ENCODE assay signal across 8 cellular contexts in genomic region chr6:111997078-111997862, GRCh38. TPM values are rescaled to one million over a fixed set of nuclear protein-coding genes. Genes with fewer than 3 reads are reported as not detected.
A peak's percentile ranks its signal among the peaks of the same experiment; 100 is the strongest.
DNase-seq lines count a peak whose midpoint lies in the region; ATAC-seq, FAIRE-seq and TF ChIP-seq lines count a peak whose summit lies in the region.

No MANE protein-coding gene starts in this region.

- 19% methylated on average over 24 of the region's 24 CpGs for WGBS in A549 (ENCODE audit: missing lambda C conversion rate)
- 21 to 22% methylated on average over 24 of the region's 24 CpGs for WGBS in lower leg skin, 2 donors

- H3K4me2 ChIP-seq in A549, result peak overlapping the region; percentile 49

- peak; percentile 38 to 65 for DNase-seq in A549 (ENCODE audit: low read depth in 1 of 2, low spot score in 1 of 2)
- DNase-seq in NCI-H748 treated with DMSO at 0.1 percent for 48 hours (lab: John Stamatoyannopoulos, UW), result peak; percentile 88
- DNase-seq in activated CD4-positive, alpha-beta T cell treated with anti-CD3 and anti-CD28 coated beads, Interleukin-2, amount 50 U/mL, for 24 hours (ENCODE audit: low read depth in 1 of 2, low spot score in 1 of 2), result peak; percentile 52 to 73
- DNase-seq in dedifferentiated amniotic fluid mesenchymal stem cell (ENCODE audit: extremely low spot score), result peak; percentile 73
- peak; percentile 76 to 95 for DNase-seq in lower leg skin (ENCODE audit: low spot score in 2 of 2)
- DNase-seq in stimulated activated CD8-positive, alpha-beta memory T cell treated with anti-CD3 and anti-CD28 coated beads, Interleukin-12 subunit alpha, Interleukin-12 subunit beta, amount 100 ng/mL, for 4 hours (ENCODE audit: low read depth), result peak; percentile 54

- H3K4me3 ChIP-seq in A549 (no peak overlapping the region), lower leg skin (ENCODE audit: low read depth, poor library complexity, severe bottlenecking) (no peak overlapping the region)

- FAIRE-seq in A549 (lab: Jason Lieb, UNC), result no peak

- H3K4me1 ChIP-seq in A549, result no peaks in the 10 kb centered on the region

- H3K9me3 ChIP-seq in A549, result no peaks in the 10 kb centered on the region

- TF ChIP-seq EP300 in A549 (IDR thresholded peaks at IDR 0.05), result no peak

- no peak for TF ChIP-seq POLR2A in A549 (IDR thresholded peaks at IDR 0.05; ENCODE audit: low read length)
- TF ChIP-seq POLR2A in lower leg skin (IDR thresholded peaks at IDR 0.05), result no peak

- TF ChIP-seq RAD21 in A549 (conservative IDR thresholded peaks at IDR 0.05 in 1 of 2, IDR thresholded peaks at IDR 0.05 in 1 of 2), result peak; percentile 79 to 81

- CTCF ChIA-PET in A549 (lab: Yijun Ruan, JAX), result interaction anchor here (0.6 to 2.8 kb wide), 15 partner anchors 10 to 294 kb away, joined by 3 to 14 read pairs (median 4); no protein-coding TSS in a partner anchor

- POLR2A ChIA-PET in A549 (lab: Yijun Ruan, JAX), result no interaction called here

- peak; percentile 90 to 95 for ATAC-seq in A549
- peak; percentile 59 for ATAC-seq in GM18520 (IDR thresholded peaks at IDR 0.05; ENCODE audit: unreplicated experiment)
- peak; percentile 56 for ATAC-seq in HG03442 (IDR thresholded peaks at IDR 0.05; ENCODE audit: unreplicated experiment)

- no peak overlapping the region for H3K27ac ChIP-seq in A549

- intact Hi-C loops in lower leg skin (cut with DNase I; ENCODE audit: low total_unique reads), result loop anchor here (5.0 kb wide), 1 partner anchor 285 kb away; no protein-coding TSS in a partner anchor

- TF ChIP-seq CTCF in A549 (IDR thresholded peaks at IDR 0.05), result peak; percentile 72
- peak in 1 of 3 donors; percentile 89 for TF ChIP-seq CTCF in lower leg skin (IDR thresholded peaks at IDR 0.05)

TF ChIP-seq in A549, 52 proteins besides CTCF, POLR2A, EP300 and RAD21:
- TF ChIP-seq ZSCAN20 (CRISPR knock-in tag; IDR thresholded peaks at IDR 0.05) (no peak), MAFK (IDR thresholded peaks at IDR 0.05; ENCODE audit: partially characterized antibody) (no peak), SREBF2 (IDR thresholded peaks at IDR 0.05) (no peak), ATOH8 (CRISPR knock-in tag; IDR thresholded peaks at IDR 0.05; ENCODE audit: low read depth) (no peak), SMC3 (IDR thresholded peaks at IDR 0.05) (peak; percentile 76), HEYL (CRISPR knock-in tag; IDR thresholded peaks at IDR 0.05) (no peak), HMGXB4 (CRISPR knock-in tag; IDR thresholded peaks at IDR 0.05; ENCODE audit: borderline replicate concordance) (no peak), ZFP36 (IDR thresholded peaks at IDR 0.05; ENCODE audit: borderline replicate concordance, partially characterized antibody) (no peak)

RNA-seq across cellular contexts. Expression of gene CCN6, which starts 56.6 kb away (rescaled TPM):
- polyA plus RNA-seq in A549 (2011; rRNA removed) (not detected in 2 replicates), A549 (2017; fragmentation: RNase III; extraction: RNeasy Plus Mini Kit Qiagen cat#74134 plus additional on column Dnase treatment) (not detected in 3 replicates)
- polyA plus RNA-seq in A549 (2012; cell fraction: cytosol; rRNA removed), result not detected in 2 replicates
- not detected in 2 replicates for polyA plus RNA-seq in A549 (2012; cell fraction: nucleus; rRNA removed)
- polyA minus RNA-seq in A549 (2011; rRNA and poly(A)+ RNA removed), result not detected in 2 replicates
- total RNA-seq in lower leg skin, result 1 to 10 TPM; 1.1 to 2.9 (median 1.6) TPM
